In the genomic region with DNA sequence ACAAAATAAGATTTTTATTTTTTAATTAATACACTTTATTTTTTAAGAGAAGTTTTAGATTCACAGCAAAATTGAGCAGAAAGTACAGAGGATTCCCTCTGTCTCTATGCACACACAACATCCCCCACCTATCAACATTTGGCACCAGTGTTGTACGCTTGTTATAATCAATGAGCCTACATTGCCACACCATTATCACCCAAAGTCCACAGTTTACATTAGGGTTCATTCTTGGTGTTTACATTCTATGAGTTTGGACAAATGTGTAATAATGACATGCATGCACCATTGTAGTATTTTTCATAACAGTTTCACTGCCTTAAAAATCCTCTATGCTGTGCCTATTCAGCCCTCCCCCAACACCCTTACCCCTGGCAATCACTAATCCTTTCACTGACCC, we compare ENCODE assay signal across 1 cellular context.
TF ChIP-seq lines count a peak whose summit lies in the region.

No MANE protein-coding gene starts in this region.

TF ChIP-seq in HepG2, 621 proteins besides CTCF, POLR2A, EP300 and RAD21 (continued from another document and continues in another):
- TF ChIP-seq SRSF9 (IDR thresholded peaks at IDR 0.05; ENCODE audit: borderline replicate concordance, insufficient read depth, low read depth, low read length, poor library complexity, severe bottlenecking) (no peak), ZNF556 (CRISPR knock-in tag; IDR thresholded peaks at IDR 0.05; ENCODE audit: borderline replicate concordance) (no peak), ZFP41 (CRISPR knock-in tag; IDR thresholded peaks at IDR 0.05; ENCODE audit: borderline replicate concordance) (no peak), THYN1 (CRISPR knock-in tag; IDR thresholded peaks at IDR 0.05; ENCODE audit: borderline replicate concordance, low read depth) (no peak), SMYD3 (CRISPR knock-in tag; IDR thresholded peaks at IDR 0.05) (no peak), ZMYM4 (CRISPR knock-in tag; IDR thresholded peaks at IDR 0.05) (peak; percentile 21; the same call in 1 of the 2 replicates), PAXIP1 (CRISPR knock-in tag; conservative IDR thresholded peaks at IDR 0.05) (peak; percentile 81), MIXL1 (CRISPR knock-in tag; IDR thresholded peaks at IDR 0.05) (peak; percentile 64; the same call in 1 of the 2 replicates), ZBTB38 (CRISPR knock-in tag; IDR thresholded peaks at IDR 0.05) (no peak), ZNF572 (CRISPR knock-in tag; IDR thresholded peaks at IDR 0.05) (no peak), RARA (CRISPR knock-in tag; IDR thresholded peaks at IDR 0.05) (peak; percentile 32; the same call in 1 of the 2 replicates), SNAPC2 (CRISPR knock-in tag; IDR thresholded peaks at IDR 0.05) (no peak), ZSCAN5A (CRISPR knock-in tag; IDR thresholded peaks at IDR 0.05; ENCODE audit: borderline replicate concordance) (no peak), KAT2B (IDR thresholded peaks at IDR 0.05; ENCODE audit: borderline replicate concordance, low read depth, low read length) (peak; percentile 37; the same call in 1 of the 2 replicates), TAF15 (IDR thresholded peaks at IDR 0.05; ENCODE audit: low read depth, low read length, poor library complexity, severe bottlenecking) (no peak), FOXO1 (CRISPR knock-in tag; IDR thresholded peaks at IDR 0.05) (peak; percentile 26; the same call in 1 of the 2 replicates), ZFP36 (IDR thresholded peaks at IDR 0.05; ENCODE audit: borderline replicate concordance, low read depth, low read length, partially characterized antibody) (no peak), BRCA1 (CRISPR knock-in tag; IDR thresholded peaks at IDR 0.05) (no peak), EZH2 (conservative IDR thresholded peaks at IDR 0.05; ENCODE audit: low read depth, low read length) (no peak), FOXP1 (IDR thresholded peaks at IDR 0.05) (peak; percentile 82), FOXP1 (CRISPR knock-in tag; IDR thresholded peaks at IDR 0.05) (peak; percentile 86), ARID5B (CRISPR knock-in tag; IDR thresholded peaks at IDR 0.05) (peak; percentile 42; the same call in 1 of the 2 replicates), HHEX (CRISPR knock-in tag; IDR thresholded peaks at IDR 0.05) (peak; percentile 26; the same call in 1 of the 2 replicates), ZNF646 (CRISPR knock-in tag; IDR thresholded peaks at IDR 0.05) (no peak), POLR2G (IDR thresholded peaks at IDR 0.05; ENCODE audit: low read depth, low read length) (no peak), NR2F6 (IDR thresholded peaks at IDR 0.05) (no peak), NR2F6 (CRISPR knock-in tag; IDR thresholded peaks at IDR 0.05) (no peak), ZMYM2 (CRISPR knock-in tag; IDR thresholded peaks at IDR 0.05) (no peak), ZNF761 (CRISPR knock-in tag; conservative IDR thresholded peaks at IDR 0.05) (no peak), CEBPG (CRISPR knock-in tag; IDR thresholded peaks at IDR 0.05) (peak; percentile 51), ARID3A (IDR thresholded peaks at IDR 0.05; ENCODE audit: low read depth, low read length) (peak; percentile 97), ZNF264 (CRISPR knock-in tag; IDR thresholded peaks at IDR 0.05) (no peak)
- TF ChIP-seq, protein P1, sequence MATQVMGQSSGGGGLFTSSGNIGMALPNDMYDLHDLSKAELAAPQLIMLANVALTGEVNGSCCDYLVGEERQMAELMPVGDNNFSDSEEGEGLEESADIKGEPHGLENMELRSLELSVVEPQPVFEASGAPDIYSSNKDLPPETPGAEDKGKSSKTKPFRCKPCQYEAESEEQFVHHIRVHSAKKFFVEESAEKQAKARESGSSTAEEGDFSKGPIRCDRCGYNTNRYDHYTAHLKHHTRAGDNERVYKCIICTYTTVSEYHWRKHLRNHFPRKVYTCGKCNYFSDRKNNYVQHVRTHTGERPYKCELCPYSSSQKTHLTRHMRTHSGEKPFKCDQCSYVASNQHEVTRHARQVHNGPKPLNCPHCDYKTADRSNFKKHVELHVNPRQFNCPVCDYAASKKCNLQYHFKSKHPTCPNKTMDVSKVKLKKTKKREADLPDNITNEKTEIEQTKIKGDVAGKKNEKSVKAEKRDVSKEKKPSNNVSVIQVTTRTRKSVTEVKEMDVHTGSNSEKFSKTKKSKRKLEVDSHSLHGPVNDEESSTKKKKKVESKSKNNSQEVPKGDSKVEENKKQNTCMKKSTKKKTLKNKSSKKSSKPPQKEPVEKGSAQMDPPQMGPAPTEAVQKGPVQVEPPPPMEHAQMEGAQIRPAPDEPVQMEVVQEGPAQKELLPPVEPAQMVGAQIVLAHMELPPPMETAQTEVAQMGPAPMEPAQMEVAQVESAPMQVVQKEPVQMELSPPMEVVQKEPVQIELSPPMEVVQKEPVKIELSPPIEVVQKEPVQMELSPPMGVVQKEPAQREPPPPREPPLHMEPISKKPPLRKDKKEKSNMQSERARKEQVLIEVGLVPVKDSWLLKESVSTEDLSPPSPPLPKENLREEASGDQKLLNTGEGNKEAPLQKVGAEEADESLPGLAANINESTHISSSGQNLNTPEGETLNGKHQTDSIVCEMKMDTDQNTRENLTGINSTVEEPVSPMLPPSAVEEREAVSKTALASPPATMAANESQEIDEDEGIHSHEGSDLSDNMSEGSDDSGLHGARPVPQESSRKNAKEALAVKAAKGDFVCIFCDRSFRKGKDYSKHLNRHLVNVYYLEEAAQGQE (IDR thresholded peaks at IDR 0.05; ENCODE audit: borderline replicate concordance in 1 of 2, low read depth in 1 of 2, low read length in 2 of 2), result no peak
- TF ChIP-seq, protein P2, sequence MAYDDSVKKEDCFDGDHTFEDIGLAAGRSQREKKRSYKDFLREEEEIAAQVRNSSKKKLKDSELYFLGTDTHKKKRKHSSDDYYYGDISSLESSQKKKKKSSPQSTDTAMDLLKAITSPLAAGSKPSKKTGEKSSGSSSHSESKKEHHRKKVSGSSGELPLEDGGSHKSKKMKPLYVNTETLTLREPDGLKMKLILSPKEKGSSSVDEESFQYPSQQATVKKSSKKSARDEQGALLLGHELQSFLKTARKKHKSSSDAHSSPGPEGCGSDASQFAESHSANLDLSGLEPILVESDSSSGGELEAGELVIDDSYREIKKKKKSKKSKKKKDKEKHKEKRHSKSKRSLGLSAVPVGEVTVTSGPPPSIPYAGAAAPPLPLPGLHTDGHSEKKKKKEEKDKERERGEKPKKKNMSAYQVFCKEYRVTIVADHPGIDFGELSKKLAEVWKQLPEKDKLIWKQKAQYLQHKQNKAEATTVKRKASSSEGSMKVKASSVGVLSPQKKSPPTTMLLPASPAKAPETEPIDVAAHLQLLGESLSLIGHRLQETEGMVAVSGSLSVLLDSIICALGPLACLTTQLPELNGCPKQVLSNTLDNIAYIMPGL (CRISPR knock-in tag; IDR thresholded peaks at IDR 0.05; ENCODE audit: borderline replicate concordance in 1 of 2, low read depth in 1 of 2), result no peak
